ENCODE assay signal across 2 cellular contexts in genomic region chr7:143264196-143264568, GRCh38. TPM values are rescaled to one million over a fixed set of nuclear protein-coding genes. Genes with fewer than 3 reads are reported as not detected.
DNase-seq lines count a peak whose midpoint lies in the region; ATAC-seq and TF ChIP-seq lines count a peak whose summit lies in the region.
"Not testable (repeated sequence)": the region's sequence is repeated elsewhere in the genome, so short reads cannot be mapped to it uniquely, and the experiment has no call there.

No MANE protein-coding gene starts in this region.

- ATAC-seq in heart right ventricle: peak in 3 of 8 donors; percentile 2 to 15 (median 3)

- peak overlapping the region; percentile 76 for H3K4me3 ChIP-seq in GM12864 (ENCODE audit: low read depth, low read length)
- peak overlapping the region in 9 of 10 donors; percentile 64 to 96 (median 86) for H3K4me3 ChIP-seq in heart right ventricle

- not testable (repeated sequence) for DNase-seq in GM12864 (ENCODE audit: low read depth); heart right ventricle

- H3K27me3 ChIP-seq in heart right ventricle: not testable (repeated sequence)

- peaks cover 10 to 34% (median 24%) of the 10 kb centered on the region in 9 donors for H3K4me1 ChIP-seq in heart right ventricle

- WGBS in heart right ventricle, 2 donors: 49 to 51% methylated on average over 15 of the region's 15 CpGs

- TF ChIP-seq CTCF in GM12864 (IDR thresholded peaks at IDR 0.05; ENCODE audit: low read depth, low read length, missing control alignments); heart right ventricle (IDR thresholded peaks at IDR 0.05): not testable (repeated sequence)

- not testable (repeated sequence) for H3K9me3 ChIP-seq in heart right ventricle

- peaks cover 0 to 48% (median 20%) of the 10 kb centered on the region in 9 donors for H3K36me3 ChIP-seq in heart right ventricle

- peak overlapping the region; percentile 84 to 96 (median 92) for H3K27ac ChIP-seq in heart right ventricle

- intact Hi-C loops in heart right ventricle (cut with DNase I): loop anchor here in 7 of 10 donors (2.0 to 10.0 kb wide), 5 partner anchors 21 to 121 kb away; partner anchors contain the start of genes TMEM139 (in 2 of the 7) and ZYX (in 2 of the 7)

RNA-seq across cellular contexts. Expression of gene GSTK1, which starts 0.9 kb away (rescaled TPM):
- total RNA-seq in heart right ventricle: 100 to 1,000 TPM; 251 to 294 (median 269) TPM
- 100 to 1,000 TPM; 136 to 317 TPM for polyA plus RNA-seq in heart right ventricle

RNA-seq across cellular contexts. Expression of gene TMEM139, which starts 20.6 kb away (rescaled TPM):
- total RNA-seq in heart right ventricle: 10 to 100 TPM in 7 of 10 donors, 1 to 10 TPM in 3; 5.4 to 14.2 (median 11.1) TPM
- polyA plus RNA-seq in heart right ventricle: 10 to 100 TPM in 1 of 2 donors, 1 to 10 TPM in 1; 2.6 to 18.0 TPM

RNA-seq across cellular contexts. Expression of gene CASP2, which starts 24.0 kb away (rescaled TPM):
- total RNA-seq in heart right ventricle: 10 to 100 TPM in 6 of 10 donors, 1 to 10 TPM in 4; 7.1 to 13.9 (median 10.2) TPM
- 1 to 10 TPM; 4.4 to 8.0 TPM for polyA plus RNA-seq in heart right ventricle

RNA-seq across cellular contexts. Expression of gene TAS2R40, which starts 42.3 kb away (rescaled TPM):
- total RNA-seq in heart right ventricle: not detected
- not detected for polyA plus RNA-seq in heart right ventricle

RNA-seq across cellular contexts. Expression of gene CLCN1, which starts 51.7 kb away (rescaled TPM):
- total RNA-seq in heart right ventricle: not detected
- polyA plus RNA-seq in heart right ventricle: under 1 TPM in 1 of 2 donors, not detected in 1; 0.01 TPM
